Comparison of ENCODE assay signal across 11 cellular contexts in the genomic region with DNA sequence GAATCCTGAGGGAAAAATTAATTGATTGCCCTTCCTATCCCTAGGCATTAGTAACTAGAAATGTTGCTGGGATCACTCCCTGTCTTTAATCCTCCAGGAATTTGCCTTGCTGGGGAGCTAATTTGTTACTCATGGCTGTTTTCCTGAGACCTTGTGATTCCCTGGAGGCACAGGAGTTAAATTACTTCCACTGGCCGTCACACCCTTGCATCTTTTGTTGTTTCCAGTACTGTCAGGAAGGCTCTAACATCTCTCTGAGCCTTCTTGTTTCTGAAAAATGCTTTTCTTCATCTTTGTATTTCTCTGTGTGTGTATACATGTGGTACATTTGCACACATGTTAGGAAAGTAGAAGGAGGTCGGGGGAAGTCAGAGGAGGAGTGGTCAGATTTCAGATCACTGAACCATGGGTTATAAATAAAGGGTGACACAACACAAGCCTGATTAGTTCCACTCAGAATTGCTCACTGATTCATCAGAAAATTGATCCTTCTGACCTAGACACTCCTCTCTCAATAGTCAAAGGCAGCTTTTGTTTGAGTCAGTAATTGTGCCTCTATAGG. TPM values are rescaled to one million over a fixed set of nuclear protein-coding genes. Genes with fewer than 3 reads are reported as not detected.
DNase-seq lines count a peak whose midpoint lies in the region; ATAC-seq and TF ChIP-seq lines count a peak whose summit lies in the region.
"Had no signal": no experiment of that assay in that cellular context is flagged by ENCODE, and none has a peak within 500 bp of the region (broad histone marks: within the 10 kb centered on the region; RNA-seq: fewer than 3 reads in every experiment).

No MANE protein-coding gene starts in this region.

- WGBS in endodermal cell (ENCODE audit: insufficient coverage in 1 of 2, insufficient read length in 1 of 2), 2 experiments: 56 to 82% methylated on average over 2 of the region's 2 CpGs

- H3K4me1 Mint-ChIP-seq in endodermal cell: peaks cover 10% of the 10 kb centered on the region
- H3K4me1 Mint-ChIP-seq in neural crest cell: peaks cover 29% of the 10 kb centered on the region
- H3K4me1 Mint-ChIP-seq: activated naive CD4-positive, alpha-beta T cell treated with anti-CD3 and anti-CD28 coated beads, Interleukin-2, amount 50 U/mL, for 24 hours had no signal

- no peaks in the 10 kb centered on the region for H3K36me3 ChIP-seq in BJ (ENCODE audit: control insufficient read depth, insufficient read depth, low read length)
- H3K36me3 ChIP-seq in endodermal cell (ENCODE audit: control insufficient read depth, insufficient read depth, low read length): no peaks in the 10 kb centered on the region
- H3K36me3 ChIP-seq: BLaER1 treated with 17β-estradiol and CSF1 and Interleukin-3, amounts not matched to agents 10 nM and 100 nM had no signal

- no peaks in the 10 kb centered on the region for H3K4me1 ChIP-seq in endodermal cell (ENCODE audit: control insufficient read depth, insufficient read depth, low read length)
- H3K4me1 ChIP-seq: BLaER1 treated with 17β-estradiol and CSF1 and Interleukin-3, amounts not matched to agents 10 nM and 100 nM had no signal

- H3K9ac ChIP-seq in endodermal cell (ENCODE audit: extremely low read depth, low read length, poor library complexity, severe bottlenecking): no peak overlapping the region
- H3K9ac ChIP-seq: BLaER1 treated with 17β-estradiol and CSF1 and Interleukin-3, amounts not matched to agents 10 nM and 100 nM had no signal

- CTCF ChIA-PET in BJ (lab: Yijun Ruan, JAX): interaction anchor here (1.0 kb wide), 1 partner anchor 16 kb away, joined by 3 read pairs; no protein-coding TSS in a partner anchor

- no peaks in the 10 kb centered on the region for H3K27me3 ChIP-seq in BJ (ENCODE audit: control insufficient read depth, insufficient read depth, low read length)
- H3K27me3 ChIP-seq in endodermal cell (ENCODE audit: control insufficient read depth, insufficient read depth, low read length, poor library complexity, severe bottlenecking): no peaks in the 10 kb centered on the region
- H3K27me3 ChIP-seq: BLaER1 treated with 17β-estradiol and CSF1 and Interleukin-3, amounts not matched to agents 10 nM and 100 nM had no signal

- no peaks in the 10 kb centered on the region for H3K9me3 ChIP-seq in endodermal cell (ENCODE audit: control insufficient read depth, low read length)

- H3K4me3 Mint-ChIP-seq in endodermal cell (no peak overlapping the region), neural crest cell (no peak overlapping the region)
- H3K4me3 Mint-ChIP-seq: activated naive CD4-positive, alpha-beta T cell treated with anti-CD3 and anti-CD28 coated beads, Interleukin-2, amount 50 U/mL, for 24 hours had no signal

- H3K27ac ChIP-seq in endodermal cell (ENCODE audit: low read depth, low read length): peak overlapping the region; percentile 90
- H3K27ac ChIP-seq in caudate nucleus (ENCODE audit: low read depth, low read length): no peak overlapping the region
- H3K27ac ChIP-seq: BLaER1 treated with 17β-estradiol and CSF1 and Interleukin-3, amounts not matched to agents 10 nM and 100 nM had no signal

- H3K27me3 Mint-ChIP-seq in endodermal cell (ENCODE audit: insufficient read depth) (no peaks in the 10 kb centered on the region), neural crest cell (ENCODE audit: low read depth) (no peaks in the 10 kb centered on the region)
- H3K27me3 Mint-ChIP-seq: activated naive CD4-positive, alpha-beta T cell treated with anti-CD3 and anti-CD28 coated beads, Interleukin-2, amount 50 U/mL, for 24 hours had no signal

- no peak for ATAC-seq in HG02852 (IDR thresholded peaks at IDR 0.05; ENCODE audit: unreplicated experiment)
- no peak for ATAC-seq in HG03469 (IDR thresholded peaks at IDR 0.05; ENCODE audit: unreplicated experiment)

- H3K27ac Mint-ChIP-seq in endodermal cell (peak overlapping the region; percentile 6), neural crest cell (ENCODE audit: unreplicated experiment) (peak overlapping the region; percentile 13)
- H3K27ac Mint-ChIP-seq: activated naive CD4-positive, alpha-beta T cell treated with anti-CD3 and anti-CD28 coated beads, Interleukin-2, amount 50 U/mL, for 24 hours had no signal

- TF ChIP-seq CTCF in BJ (IDR thresholded peaks at IDR 0.05; ENCODE audit: insufficient read depth, low read depth, low read length): no peak
- TF ChIP-seq CTCF in endodermal cell (conservative IDR thresholded peaks at IDR 0.05): no peak
- TF ChIP-seq CTCF in neural crest cell (conservative IDR thresholded peaks at IDR 0.05): no peak

- POLR2A ChIA-PET in BJ (lab: Charles Lee): no interaction called here

- DNase-seq in BJ (ENCODE audit: low read depth): peak; percentile 74
- peak; percentile 92 for DNase-seq in LHCN-M2 (ENCODE audit: low read depth)
- no peak for DNase-seq in endodermal cell
- DNase-seq in neural crest cell (ENCODE audit: low read depth, low spot score): no peak
- no peak for DNase-seq in NCI-H1436 treated with DMSO at 0.1 percent for 48 hours (lab: John Stamatoyannopoulos, UW)
- DNase-seq in caudate nucleus (lab: John Stamatoyannopoulos, UW): no peak
- DNase-seq: stimulated activated CD4-positive, alpha-beta T cell treated with anti-CD3 and anti-CD28 coated beads, Interleukin-2, amount 100 ng/mL, for 24 hours had no signal

- H3K9me3 Mint-ChIP-seq in endodermal cell (no peaks in the 10 kb centered on the region), neural crest cell (no peaks in the 10 kb centered on the region)
- H3K9me3 Mint-ChIP-seq: activated naive CD4-positive, alpha-beta T cell treated with anti-CD3 and anti-CD28 coated beads, Interleukin-2, amount 50 U/mL, for 24 hours had no signal

- H3K36me3 Mint-ChIP-seq in endodermal cell (ENCODE audit: low read depth) (no peaks in the 10 kb centered on the region), neural crest cell (ENCODE audit: low read depth) (no peaks in the 10 kb centered on the region)
- H3K36me3 Mint-ChIP-seq: activated naive CD4-positive, alpha-beta T cell treated with anti-CD3 and anti-CD28 coated beads, Interleukin-2, amount 50 U/mL, for 24 hours had no signal

- no peak overlapping the region for H3K4me3 ChIP-seq in BJ (ENCODE audit: low read depth, low read length)
- H3K4me3 ChIP-seq in endodermal cell (ENCODE audit: low read length): no peak overlapping the region
- H3K4me3 ChIP-seq: BLaER1 treated with 17β-estradiol and CSF1 and Interleukin-3, amounts not matched to agents 10 nM and 100 nM had no signal

RNA-seq across cellular contexts. Expression of gene LRRFIP2, which starts 23.5 kb away (rescaled TPM):
- polyA plus RNA-seq in BJ (2011; rRNA removed): 43.9 and 71.3 TPM in 2 replicates
- polyA minus RNA-seq in BJ (2011; rRNA and poly(A)+ RNA removed): 34.3 and 36.5 TPM in 2 replicates
- total RNA-seq in LHCN-M2 (2014; rRNA removed) (47.3 and 48.4 TPM in 2 replicates), endodermal cell (10 to 100 TPM; 32.6 to 34.6 TPM), neural crest cell (37.2 and 39.1 TPM in 2 replicates)
- polyA plus RNA-seq in LHCN-M2 (2012): 51.0 TPM
- 31.6 TPM for polyA plus RNA-seq in endodermal cell (2013, experiment 1 of 2)
- polyA plus RNA-seq in endodermal cell (2013, experiment 2 of 2): 26.5 TPM

RNA-seq across cellular contexts. Expression of gene GOLGA4, which starts 45.2 kb away (rescaled TPM):
- polyA plus RNA-seq in BJ (2011; rRNA removed): 16.9 and 25.4 TPM in 2 replicates
- 25.9 and 29.4 TPM in 2 replicates for polyA minus RNA-seq in BJ (2011; rRNA and poly(A)+ RNA removed)
- total RNA-seq in LHCN-M2 (2014; rRNA removed) (45.5 and 69.5 TPM in 2 replicates), endodermal cell (10 to 100 TPM; 57.0 to 79.6 TPM), neural crest cell (39.0 and 44.0 TPM in 2 replicates)
- 15.8 TPM for polyA plus RNA-seq in LHCN-M2 (2012)
- polyA plus RNA-seq in endodermal cell (2013, experiment 1 of 2): 43.6 TPM
- polyA plus RNA-seq in endodermal cell (2013, experiment 2 of 2): 47.7 TPM

Comparison
In these comparisons a context has a peak if more than half of its experiments do, and no peak if none do; other contexts are left out.
1. DNase-seq: peak in BJ (single experiment) and LHCN-M2 (single experiment); none in endodermal cell (single experiment), neural crest cell (single experiment), NCI-H1436 treated with DMSO at 0.1 percent for 48 hours (single experiment) and caudate nucleus (0 of 61).